In the genomic region with DNA sequence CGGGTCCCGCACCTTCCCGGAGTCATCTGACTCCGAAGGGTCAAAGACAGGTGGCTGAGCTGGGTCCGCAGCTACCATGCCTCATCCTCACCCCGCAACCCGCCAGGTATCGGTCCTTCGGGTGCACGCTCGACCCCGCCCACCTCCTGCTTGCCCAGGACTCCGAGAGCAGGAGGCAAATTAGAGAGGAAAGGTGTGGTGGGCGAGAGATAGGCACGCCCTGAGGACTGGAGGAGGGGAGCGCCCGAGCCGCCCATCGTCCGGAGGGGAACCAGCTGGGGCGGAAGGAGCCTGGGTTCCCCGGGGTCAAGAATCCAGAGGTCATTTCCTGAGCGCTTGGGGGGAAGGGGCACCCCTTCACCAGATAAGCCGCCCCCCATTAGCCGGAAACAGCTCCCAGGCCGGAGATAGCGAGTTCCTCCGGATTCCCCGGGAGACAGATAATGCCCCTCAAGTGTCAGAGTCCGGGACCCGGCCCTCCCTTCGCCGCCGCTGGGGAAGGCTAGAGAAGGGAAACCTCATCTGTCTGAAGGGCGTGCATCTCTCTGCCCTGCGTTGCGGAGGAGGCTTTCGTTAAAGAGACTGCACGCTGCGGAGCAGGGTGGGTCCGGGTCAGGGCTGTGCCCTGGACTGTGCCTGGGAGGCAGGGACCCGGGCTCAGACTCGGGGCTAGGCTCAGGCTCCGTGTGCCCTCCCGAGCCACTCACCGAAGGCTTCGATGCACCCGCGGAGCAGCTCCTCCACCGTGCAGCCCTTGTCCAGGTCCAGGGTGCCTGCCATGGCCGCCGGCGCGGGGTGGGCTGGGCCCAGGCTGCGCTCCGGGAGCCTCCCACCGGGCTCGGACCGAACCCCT, we compare ENCODE assay signal across 8 cellular contexts. TPM values are rescaled to one million over a fixed set of nuclear protein-coding genes. Genes with fewer than 3 reads are reported as not detected.
DNase-seq lines count a peak whose midpoint lies in the region; ATAC-seq and TF ChIP-seq lines count a peak whose summit lies in the region.

No MANE protein-coding gene starts in this region.

- no peak overlapping the region for H2AK5ac ChIP-seq in H9 (ENCODE audit: insufficient read length, low read length)

- H4K5ac ChIP-seq in H9 (ENCODE audit: insufficient read length, low read depth, low read length) = no peak overlapping the region

- peaks cover 54% of the 10 kb centered on the region for H3K27me3 Mint-ChIP-seq in H9 (ENCODE audit: low read depth)
- H3K27me3 Mint-ChIP-seq in activated naive CD4-positive, alpha-beta T cell treated with anti-CD3 and anti-CD28 coated beads, Interleukin-2, amount 10 ng/mL, durations not matched to agents 7 days and 5 days = peaks cover 4% of the 10 kb centered on the region

- no peak overlapping the region for H3T11ph ChIP-seq in H9 (ENCODE audit: low read length)

- ATAC-seq in stimulated activated effector memory CD8-positive, alpha-beta T cell treated with anti-CD3 and anti-CD28 coated beads, Interleukin-12 subunit alpha, Interleukin-12 subunit beta, amount 100 ng/mL, for 72 hours = peak; percentile 39
- ATAC-seq in GM18870 (IDR thresholded peaks at IDR 0.05; ENCODE audit: unreplicated experiment) = no peak
- no peak for ATAC-seq in GM19023 (IDR thresholded peaks at IDR 0.05; ENCODE audit: unreplicated experiment)

- peaks cover 43% of the 10 kb centered on the region for H3K23me2 ChIP-seq in H9 (ENCODE audit: insufficient read length, low read depth, low read length, poor library complexity, severe bottlenecking)

- H2BK15ac ChIP-seq in H9 (ENCODE audit: low read depth, low read length) = no peak overlapping the region

- peaks cover 0 to 9% (median 0%) of the 10 kb centered on the region in 3 experiments; a peak in 2 of 7 replicates for H3K36me3 Mint-ChIP-seq in H9 (ENCODE audit: insufficient read depth in 1 of 3, low read depth in 3 of 3)
- H3K36me3 Mint-ChIP-seq in activated naive CD4-positive, alpha-beta T cell treated with anti-CD3 and anti-CD28 coated beads, Interleukin-2, amount 10 ng/mL, durations not matched to agents 7 days and 5 days = peaks cover 37% of the 10 kb centered on the region
- H3K36me3 Mint-ChIP-seq in stimulated activated effector memory CD8-positive, alpha-beta T cell treated with anti-CD3 and anti-CD28 coated beads, Interleukin-12 subunit alpha, Interleukin-12 subunit beta, amount 100 ng/mL, for 72 hours = peaks cover 31% of the 10 kb centered on the region

- no peaks in the 10 kb centered on the region for H3K9me3 Mint-ChIP-seq in H9
- no peaks in the 10 kb centered on the region for H3K9me3 Mint-ChIP-seq in activated naive CD4-positive, alpha-beta T cell treated with anti-CD3 and anti-CD28 coated beads, Interleukin-2, amount 10 ng/mL, durations not matched to agents 7 days and 5 days
- no peaks in the 10 kb centered on the region for H3K9me3 Mint-ChIP-seq in stimulated activated effector memory CD8-positive, alpha-beta T cell treated with anti-CD3 and anti-CD28 coated beads, Interleukin-12 subunit alpha, Interleukin-12 subunit beta, amount 100 ng/mL, for 72 hours

- no peak overlapping the region for H3K56ac ChIP-seq in H9 (ENCODE audit: insufficient read length, low read depth, low read length)

- peak overlapping the region in 10 of 11 experiments; percentile 47 to 100 (median 99); a peak in 19 of 22 replicates for H3K27ac ChIP-seq in BLaER1 treated with 17β-estradiol and CSF1 and Interleukin-3, amounts not matched to agents 10 nM and 100 nM
- no peak overlapping the region for H3K27ac ChIP-seq in H9 (ENCODE audit: insufficient read length, low read depth, low read length)

- H3K4me1 Mint-ChIP-seq in H9 = peaks cover 42 to 43% of the 10 kb centered on the region in 2 experiments
- H3K4me1 Mint-ChIP-seq in activated naive CD4-positive, alpha-beta T cell treated with anti-CD3 and anti-CD28 coated beads, Interleukin-2, amount 10 ng/mL, durations not matched to agents 7 days and 5 days = peaks cover 49% of the 10 kb centered on the region
- H3K4me1 Mint-ChIP-seq in stimulated activated effector memory CD8-positive, alpha-beta T cell treated with anti-CD3 and anti-CD28 coated beads, Interleukin-12 subunit alpha, Interleukin-12 subunit beta, amount 100 ng/mL, for 72 hours = peaks cover 47% of the 10 kb centered on the region

- CTCF ChIA-PET in activated naive CD4-positive, alpha-beta T cell treated with anti-CD3 and anti-CD28 coated beads, Interleukin-2, amount 10 ng/mL, durations not matched to agents 7 days and 5 days (lab: Charles Lee) = interaction anchor here (1.2 to 13.4 kb wide), 6 partner anchors 23 to 102 kb away, joined by 3 to 208 read pairs (median 18); a partner anchor contains a TSS

- H3K9ac ChIP-seq in BLaER1 treated with 17β-estradiol and CSF1 and Interleukin-3, amounts not matched to agents 10 nM and 100 nM = peak overlapping the region; percentile 81 to 97 (median 93)
- H3K9ac ChIP-seq in H9 (ENCODE audit: extremely low read depth, insufficient read length, low read length) (no peak overlapping the region), iPS-15b (ENCODE audit: low read depth, low read length) (peak overlapping the region; percentile 73)

- no CpG with 5 or more reads among the region's 59 CpGs for WGBS in H9 (ENCODE audit: extremely low coverage, insufficient read length, low lambda C conversion rate)

- H3K4me1 ChIP-seq in BLaER1 treated with 17β-estradiol and CSF1 and Interleukin-3, amounts not matched to agents 10 nM and 100 nM = peaks cover 34 to 56% (median 50%) of the 10 kb centered on the region in 10 experiments
- no peaks in the 10 kb centered on the region; the same call in 1 of the 2 replicates for H3K4me1 ChIP-seq in H9 (ENCODE audit: insufficient read depth, low read length)
- peaks cover 7% of the 10 kb centered on the region for H3K4me1 ChIP-seq in iPS-15b (ENCODE audit: control insufficient read depth, insufficient read depth, low read length)

- H3K18ac ChIP-seq in H9 (ENCODE audit: insufficient read length, low read depth, low read length) = peak overlapping the region; percentile 40

- no peak for TF ChIP-seq CTCF in H9 (conservative IDR thresholded peaks at IDR 0.05)

- H3K4me3 ChIP-seq in BLaER1 treated with 17β-estradiol and CSF1 and Interleukin-3, amounts not matched to agents 10 nM and 100 nM = peak overlapping the region; percentile 67 to 91 (median 74)
- peak overlapping the region; percentile 84 for H3K4me3 ChIP-seq in iPS-15b (ENCODE audit: low read depth, low read length)

- no peak overlapping the region for H2AFZ ChIP-seq in H9 (ENCODE audit: low read length)

- H4K91ac ChIP-seq in H9 (ENCODE audit: insufficient read length, low read depth, low read length) = no peak overlapping the region

- H3K79me1 ChIP-seq in H9 (ENCODE audit: insufficient read depth, low read depth, low read length, poor library complexity, severe bottlenecking) = no peaks in the 10 kb centered on the region

- H4K8ac ChIP-seq in H9 (replicated peaks; ENCODE audit: insufficient read length, low read depth, low read length) = no peak overlapping the region

- no peak overlapping the region for H2BK5ac ChIP-seq in H9 (ENCODE audit: insufficient read length, low read length)

- H2BK120ac ChIP-seq in H9 (ENCODE audit: low read depth, low read length, poor library complexity, severe bottlenecking) = no peak overlapping the region

- no peaks in the 10 kb centered on the region for H3K9me3 ChIP-seq in BLaER1 treated with 17β-estradiol and CSF1 and Interleukin-3, amounts not matched to agents 10 nM and 100 nM (replicated peaks in 1 of 11)
- H3K9me3 ChIP-seq in H9 (ENCODE audit: control insufficient read depth, low read depth, low read length) (no peaks in the 10 kb centered on the region), iPS-15b (ENCODE audit: control insufficient read depth, insufficient read depth, low read length) (no peaks in the 10 kb centered on the region)

- no peak overlapping the region for H3K27ac Mint-ChIP-seq in H9
- peak overlapping the region; percentile 14 for H3K27ac Mint-ChIP-seq in activated naive CD4-positive, alpha-beta T cell treated with anti-CD3 and anti-CD28 coated beads, Interleukin-2, amount 10 ng/mL, durations not matched to agents 7 days and 5 days
- peak overlapping the region; percentile 83 for H3K27ac Mint-ChIP-seq in stimulated activated effector memory CD8-positive, alpha-beta T cell treated with anti-CD3 and anti-CD28 coated beads, Interleukin-12 subunit alpha, Interleukin-12 subunit beta, amount 100 ng/mL, for 72 hours

- H3K27me3 ChIP-seq in BLaER1 treated with 17β-estradiol and CSF1 and Interleukin-3, amounts not matched to agents 10 nM and 100 nM = no peaks in the 10 kb centered on the region
- peaks cover 1% of the 10 kb centered on the region; the same call in 1 of the 2 replicates for H3K27me3 ChIP-seq in H9 (ENCODE audit: insufficient read depth, low read length)
- H3K27me3 ChIP-seq in iPS-15b (ENCODE audit: control insufficient read depth, insufficient read depth, low read length) = peaks cover 5% of the 10 kb centered on the region

- H3K79me2 ChIP-seq in H9 (ENCODE audit: insufficient read depth, low read length) = no peaks in the 10 kb centered on the region

- H2BK20ac ChIP-seq in H9 (ENCODE audit: low read depth, low read length, poor library complexity, severe bottlenecking) = no peak overlapping the region

- DNase-seq in H9 = peak; percentile 56
- peak; percentile 62 for DNase-seq in activated naive CD4-positive, alpha-beta T cell treated with anti-CD3 and anti-CD28 coated beads, Interleukin-2, amount 10 ng/mL, durations not matched to agents 7 days and 5 days
- no peak for DNase-seq in stimulated activated effector memory CD8-positive, alpha-beta T cell treated with anti-CD3 and anti-CD28 coated beads, Interleukin-12 subunit alpha, Interleukin-12 subunit beta, amount 100 ng/mL, for 72 hours (ENCODE audit: low spot score in 2 of 2)
- no peak for DNase-seq in NCI-H510A (lab: John Stamatoyannopoulos, UW)

- peaks cover 0 to 51% (median 30%) of the 10 kb centered on the region in 11 experiments; a peak in 16 of 22 replicates for H4K20me1 ChIP-seq in BLaER1 treated with 17β-estradiol and CSF1 and Interleukin-3, amounts not matched to agents 10 nM and 100 nM
- no peaks in the 10 kb centered on the region for H4K20me1 ChIP-seq in H9 (ENCODE audit: control insufficient read depth, insufficient read depth, insufficient read length)

- H3K4me2 ChIP-seq in BLaER1 treated with 17β-estradiol and CSF1 and Interleukin-3, amounts not matched to agents 10 nM and 100 nM = peak overlapping the region; percentile 89 to 100 (median 98)
- H3K4me2 ChIP-seq in H9 (ENCODE audit: insufficient read depth, insufficient read length, low read length) = peak overlapping the region; percentile 68

- H2BK12ac ChIP-seq in H9 (ENCODE audit: insufficient read length, low read depth, low read length) = no peak overlapping the region

- H3K4ac ChIP-seq in H9 (ENCODE audit: low read depth, low read length) = no peak overlapping the region

- peaks cover 3 to 49% (median 40%) of the 10 kb centered on the region in 11 experiments; a peak in 21 of 22 replicates for H3K36me3 ChIP-seq in BLaER1 treated with 17β-estradiol and CSF1 and Interleukin-3, amounts not matched to agents 10 nM and 100 nM
- no peaks in the 10 kb centered on the region for H3K36me3 ChIP-seq in iPS-15b (ENCODE audit: control insufficient read depth, insufficient read depth, low read length)

- peak overlapping the region; percentile 14; the same call in 1 of the 2 replicates for H3K14ac ChIP-seq in H9 (ENCODE audit: insufficient read depth, low read length)

- no peak overlapping the region for H3K23ac ChIP-seq in H9 (ENCODE audit: insufficient read length, low read depth, low read length)

- peak overlapping the region; percentile 56 to 80 for H3K4me3 Mint-ChIP-seq in H9
- H3K4me3 Mint-ChIP-seq in activated naive CD4-positive, alpha-beta T cell treated with anti-CD3 and anti-CD28 coated beads, Interleukin-2, amount 10 ng/mL, durations not matched to agents 7 days and 5 days = peak overlapping the region; percentile 96
- peak overlapping the region; percentile 92 for H3K4me3 Mint-ChIP-seq in stimulated activated effector memory CD8-positive, alpha-beta T cell treated with anti-CD3 and anti-CD28 coated beads, Interleukin-12 subunit alpha, Interleukin-12 subunit beta, amount 100 ng/mL, for 72 hours

RNA-seq across cellular contexts. Expression of a gene that starts 1.6 kb away (rescaled TPM):
- total RNA-seq in H9 (2021) = 24.0 and 26.9 TPM in 2 replicates

RNA-seq across cellular contexts. Expression of a gene that starts 17.5 kb away (rescaled TPM):
- total RNA-seq in H9 (2021) = 3.6 TPM in 2 replicates

RNA-seq across cellular contexts. Expression of a gene that starts 19.3 kb away (rescaled TPM):
- 3.9 and 4.8 TPM in 2 replicates for total RNA-seq in H9 (2021)

RNA-seq across cellular contexts. Expression of a gene that starts 36.0 kb away (rescaled TPM):
- 514 and 528 TPM in 2 replicates for total RNA-seq in H9 (2021)

Comparison
In these comparisons a context has a peak if more than half of its experiments do, and no peak if none do; other contexts are left out.
1. DNase-seq: peak in H9 (single experiment) and activated naive CD4-positive, alpha-beta T cell treated with anti-CD3 and anti-CD28 coated beads, Interleukin-2, amount 10 ng/mL, durations not matched to agents 7 days and 5 days (single experiment); none in stimulated activated effector memory CD8-positive, alpha-beta T cell treated with anti-CD3 and anti-CD28 coated beads, Interleukin-12 subunit alpha, Interleukin-12 subunit beta, amount 100 ng/mL, for 72 hours (0 of 2) and NCI-H510A (single experiment).
2. H3K27ac Mint-ChIP-seq: peak in activated naive CD4-positive, alpha-beta T cell treated with anti-CD3 and anti-CD28 coated beads, Interleukin-2, amount 10 ng/mL, durations not matched to agents 7 days and 5 days (single experiment) and stimulated activated effector memory CD8-positive, alpha-beta T cell treated with anti-CD3 and anti-CD28 coated beads, Interleukin-12 subunit alpha, Interleukin-12 subunit beta, amount 100 ng/mL, for 72 hours (single experiment); none in H9 (0 of 3).
3. Peak in every context shown above with its lines, with median percentiles within 50 percentile points of each other: H3K4me3 Mint-ChIP-seq.